18 cellular contexts compared by ENCODE assay signal in genomic region chr11:73316422-73316821, GRCh38. TPM values are rescaled to one million over a fixed set of nuclear protein-coding genes. Genes with fewer than 3 reads are reported as not detected.
DNase-seq lines count a peak whose midpoint lies in the region; ATAC-seq and TF ChIP-seq lines count a peak whose summit lies in the region.
"Had no signal": no experiment of that assay in that cellular context is flagged by ENCODE, and none has a peak within 500 bp of the region (broad histone marks: within the 10 kb centered on the region; RNA-seq: fewer than 3 reads in every experiment).

No MANE protein-coding gene starts in this region.

- in situ Hi-C loops in transverse colon (cut with MboI; ENCODE audit: low pct_ligation_motif_present in 1 of 4, low pct_unique_long_range_greater_than_20kb in 1 of 4, low sequenced_read_pairs in 3 of 4), result no loop called here

- TF ChIP-seq POLR2A in breast epithelium (IDR thresholded peaks at IDR 0.05), result no peak
- TF ChIP-seq POLR2A in esophagus squamous epithelium (IDR thresholded peaks at IDR 0.05), result no peak
- TF ChIP-seq POLR2A in transverse colon (IDR thresholded peaks at IDR 0.05), result no peak

- TF ChIP-seq CTCF in MCF 10A (IDR thresholded peaks at IDR 0.05; ENCODE audit: unreplicated experiment) (no peak), breast epithelium (IDR thresholded peaks at IDR 0.05) (no peak), esophagus squamous epithelium (IDR thresholded peaks at IDR 0.05) (no peak), neural progenitor cell (IDR thresholded peaks at IDR 0.05) (no peak), transverse colon (IDR thresholded peaks at IDR 0.05) (no peak)

- POLR2A ChIA-PET in MCF 10A (lab: Yijun Ruan, JAX), result no interaction called here

- H3K27ac Mint-ChIP-seq in MCF 10A (ENCODE audit: low read depth, unreplicated experiment), result peak overlapping the region; percentile 57
- H3K27ac Mint-ChIP-seq in neural progenitor cell, result peak overlapping the region; percentile 2

- H3K9me3 Mint-ChIP-seq in MCF 10A (ENCODE audit: unreplicated experiment) (no peaks in the 10 kb centered on the region), neural progenitor cell (no peaks in the 10 kb centered on the region)

- no peak overlapping the region for H2AFZ ChIP-seq in neural progenitor cell (replicated peaks)

- peaks cover 86% of the 10 kb centered on the region for H3K79me2 ChIP-seq in neural progenitor cell (ENCODE audit: low read depth)

- peaks cover 45% of the 10 kb centered on the region for H3K4me1 Mint-ChIP-seq in MCF 10A (ENCODE audit: insufficient read depth, unreplicated experiment)
- H3K4me1 Mint-ChIP-seq in neural progenitor cell, result peaks cover 77% of the 10 kb centered on the region

- H3K36me3 Mint-ChIP-seq in MCF 10A (ENCODE audit: insufficient read depth, unreplicated experiment) (peaks cover 11% of the 10 kb centered on the region), neural progenitor cell (peaks cover 18% of the 10 kb centered on the region)

- H3K4me3 Mint-ChIP-seq in MCF 10A (ENCODE audit: unreplicated experiment), result no peak overlapping the region
- H3K4me3 Mint-ChIP-seq in neural progenitor cell, result peak overlapping the region; percentile 13

- H3K4me1 ChIP-seq in breast epithelium, result peaks cover 18 to 56% of the 10 kb centered on the region in 2 donors
- peaks cover 32 to 100% (median 70%) of the 10 kb centered on the region in 3 donors for H3K4me1 ChIP-seq in esophagus squamous epithelium
- peaks cover 56% of the 10 kb centered on the region for H3K4me1 ChIP-seq in neural progenitor cell
- H3K4me1 ChIP-seq in transverse colon, result peaks cover 26 to 78% (median 51%) of the 10 kb centered on the region in 4 donors

- DNase-seq in MCF 10A (ENCODE audit: unreplicated experiment) (no peak), breast epithelium (ENCODE audit: low spot score in 2 of 2) (no peak), esophagus squamous epithelium (lab: John Stamatoyannopoulos, UW) (no peak), neural progenitor cell (ENCODE audit: low spot score) (no peak), transverse colon (no peak)
- no peak for DNase-seq in activated naive CD4-positive, alpha-beta T cell treated with anti-CD3 and anti-CD28 coated beads, Interleukin-2, amount 50 U/mL, for 16 hours
- DNase-seq in stimulated activated CD4-positive, alpha-beta T cell treated with anti-CD3 and anti-CD28 coated beads, Interleukin-2, amount 100 ng/mL, for 24 hours, result no peak
- DNase-seq: activated CD4-positive, alpha-beta T cell treated with anti-CD3 and anti-CD28 coated beads, Interleukin-2, amount 50 U/mL, for 48 hours; dermis blood vessel endothelial cell; HCEC 1CT; KBM-7; NCI-H1436 treated with DMSO at 0.1 percent for 48 hours; NCI-H345; stimulated activated naive CD4-positive, alpha-beta T cell treated with Interleukin-2 at 50 U/mL for 16 hours had no signal

- H4K20me1 ChIP-seq in neural progenitor cell (ENCODE audit: low read depth), result peaks cover 89% of the 10 kb centered on the region

- H3K4me3 ChIP-seq in breast epithelium (no peak overlapping the region), esophagus squamous epithelium (no peak overlapping the region), neural progenitor cell (no peak overlapping the region), transverse colon (no peak overlapping the region)
- H3K4me3 ChIP-seq: A549, SJSA1, smooth muscle cell had no signal

- H3F3A ChIP-seq in neural progenitor cell (ENCODE audit: low read depth), result no peaks in the 10 kb centered on the region

- 64 to 75% methylated on average over 1 of the region's 1 CpG for WGBS in esophagus squamous epithelium, 2 donors
- 57 to 75% methylated on average over 1 of the region's 1 CpG for WGBS in transverse colon (ENCODE audit: low coverage in 1 of 2), 2 donors

- H3K4me2 ChIP-seq in neural progenitor cell, result no peak overlapping the region
- H3K4me2 ChIP-seq: A549 had no signal

- BruUV-seq in MCF 10A (replicated peaks; lab: Mats Ljungman, UMichigan), result no TSS peak

- CTCF ChIA-PET in MCF 10A (lab: Yijun Ruan, JAX), result interaction anchor here (1.3 to 3.5 kb wide), 2 partner anchors 15 to 18 kb away, joined by 3 to 20 read pairs; no protein-coding TSS in a partner anchor

- intact Hi-C loops in MCF 10A (cut with micrococcal nuclease), result no loop called here
- intact Hi-C loops in breast epithelium (cut with DNase I; ENCODE audit: low total_unique reads), result no loop called here
- intact Hi-C loops in esophagus squamous epithelium (cut with DNase I), result no loop called here
- intact Hi-C loops in transverse colon (cut with DNase I; ENCODE audit: low total_unique reads), result no loop called here

- H3K27me3 Mint-ChIP-seq in MCF 10A (ENCODE audit: insufficient read depth, unreplicated experiment), result no peaks in the 10 kb centered on the region
- peaks cover 4% of the 10 kb centered on the region for H3K27me3 Mint-ChIP-seq in neural progenitor cell (ENCODE audit: insufficient read depth, low read depth)

- no peak overlapping the region for H3K9ac ChIP-seq in neural progenitor cell

- H3K27me3 ChIP-seq in breast epithelium (no peaks in the 10 kb centered on the region), esophagus squamous epithelium (no peaks in the 10 kb centered on the region), neural progenitor cell (no peaks in the 10 kb centered on the region), transverse colon (no peaks in the 10 kb centered on the region)
- H3K27me3 ChIP-seq: SJSA1 had no signal

- H3K9me3 ChIP-seq in breast epithelium (no peaks in the 10 kb centered on the region), esophagus squamous epithelium (no peaks in the 10 kb centered on the region), neural progenitor cell (ENCODE audit: low read depth) (no peaks in the 10 kb centered on the region), transverse colon (no peaks in the 10 kb centered on the region)
- H3K9me3 ChIP-seq: A549, SJSA1 had no signal

- ATAC-seq in GM21447 (IDR thresholded peaks at IDR 0.05; ENCODE audit: unreplicated experiment), result no peak
- ATAC-seq: A549 had no signal

- H3K27ac ChIP-seq in breast epithelium, result peak overlapping the region in 1 of 2 donors; percentile 88
- peak overlapping the region in 3 of 4 donors; percentile 85 to 90 (median 86) for H3K27ac ChIP-seq in esophagus squamous epithelium
- H3K27ac ChIP-seq in neural progenitor cell, result no peak overlapping the region
- peak overlapping the region; percentile 95 to 99 (median 95) for H3K27ac ChIP-seq in transverse colon
- H3K27ac ChIP-seq: A549, SJSA1 had no signal

- TF ChIP-seq EP300 in transverse colon (IDR thresholded peaks at IDR 0.05; ENCODE audit: low read depth), result no peak

- H3K36me3 ChIP-seq in breast epithelium (no peaks in the 10 kb centered on the region), esophagus squamous epithelium (no peaks in the 10 kb centered on the region), neural progenitor cell (no peaks in the 10 kb centered on the region), transverse colon (no peaks in the 10 kb centered on the region)

RNA-seq across cellular contexts. Expression of gene ARHGEF17, which starts 8.3 kb away (rescaled TPM):
- total RNA-seq in MCF 10A (2022) (27.6 and 29.3 TPM in 2 replicates), breast epithelium (10 to 100 TPM; 28.8 to 54.7 (median 38.2) TPM), esophagus squamous epithelium (10 to 100 TPM in 1 of 4 donors, 1 to 10 TPM in 3; 3.2 to 23.1 (median 5.4) TPM), neural progenitor cell (ENCODE audit: low replicate concordance) (19.9 and 41.8 TPM in 2 replicates), transverse colon (10 to 100 TPM; 12.0 to 44.9 (median 27.1) TPM)

RNA-seq across cellular contexts. Expression of gene P2RY6, which starts 44.3 kb away (rescaled TPM):
- total RNA-seq in MCF 10A (2022) (not detected in 2 replicates), breast epithelium (1 to 10 TPM; 1.6 to 3.4 (median 1.9) TPM), esophagus squamous epithelium (1 to 10 TPM in 3 of 4 donors, under 1 TPM in 1; 0.26 to 3.6 (median 1.3) TPM), neural progenitor cell (ENCODE audit: low replicate concordance) (0.25 TPM in 1 of 2 replicates, not detected in the other), transverse colon (1 to 10 TPM in 3 of 4 donors, not detected in 1; 1.1 to 1.6 (median 1.4) TPM)
- total RNA-seq: dermis blood vessel endothelial cell, SJSA1 had no signal

RNA-seq across cellular contexts. Expression of gene RELT, which starts 59.8 kb away (rescaled TPM):
- total RNA-seq in MCF 10A (2022) (5.8 and 8.4 TPM in 2 replicates), breast epithelium (1 to 10 TPM; 2.2 to 3.7 (median 2.3) TPM), esophagus squamous epithelium (1 to 10 TPM; 3.7 to 8.8 (median 5.3) TPM), neural progenitor cell (ENCODE audit: low replicate concordance) (5.4 and 15.0 TPM in 2 replicates), transverse colon (10 to 100 TPM in 1 of 4 donors, 1 to 10 TPM in 3; 2.0 to 10.1 (median 6.1) TPM)
